2 cellular contexts compared by ENCODE assay signal in the genomic region with DNA sequence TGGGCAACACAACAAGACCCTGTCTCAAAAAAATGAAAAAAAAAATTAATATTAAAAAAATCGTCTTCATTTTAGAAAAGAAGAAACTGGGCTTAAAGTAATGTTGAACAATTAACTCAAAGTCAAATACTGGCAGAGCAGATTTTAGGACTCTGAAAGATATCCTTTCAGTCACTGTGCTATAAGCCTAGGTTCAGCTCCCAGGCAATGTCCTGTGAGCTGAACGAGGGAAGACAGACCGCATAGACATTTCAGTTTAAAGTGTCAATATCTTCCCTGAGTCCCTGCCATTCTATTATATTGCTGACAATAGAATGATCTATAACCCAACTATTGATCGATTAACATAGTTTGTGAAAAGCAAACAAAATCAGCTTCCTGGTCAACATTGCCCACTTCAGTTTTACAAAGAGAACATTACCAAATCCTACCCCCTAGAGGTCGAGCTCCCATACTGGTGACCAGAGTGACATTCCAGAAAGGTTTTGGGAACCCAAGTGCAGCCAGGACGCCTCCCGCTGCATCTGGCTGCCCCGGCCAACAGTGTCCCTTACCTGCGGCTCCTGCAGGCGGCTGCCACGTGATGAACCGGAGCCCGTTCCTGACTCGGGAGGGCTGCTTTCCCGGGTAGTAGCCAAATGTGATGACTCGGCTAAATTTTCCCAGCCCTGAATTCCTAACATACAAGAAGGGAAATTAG.
A peak's percentile ranks its signal among the peaks of the same experiment; 100 is the strongest.
TF ChIP-seq lines count a peak whose summit lies in the region.

No MANE protein-coding gene starts in this region.

TF ChIP-seq in Ishikawa, 13 proteins besides CTCF, POLR2A, EP300 and RAD21:
- no peak for TF ChIP-seq CEBPB (IDR thresholded peaks at IDR 0.05)
- TF ChIP-seq, protein P1, sequence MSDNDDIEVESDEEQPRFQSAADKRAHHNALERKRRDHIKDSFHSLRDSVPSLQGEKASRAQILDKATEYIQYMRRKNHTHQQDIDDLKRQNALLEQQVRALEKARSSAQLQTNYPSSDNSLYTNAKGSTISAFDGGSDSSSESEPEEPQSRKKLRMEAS (IDR thresholded peaks at IDR 0.05), result peak; percentile 42; the same call in 1 of the 2 replicates
- TF ChIP-seq, protein P2, sequence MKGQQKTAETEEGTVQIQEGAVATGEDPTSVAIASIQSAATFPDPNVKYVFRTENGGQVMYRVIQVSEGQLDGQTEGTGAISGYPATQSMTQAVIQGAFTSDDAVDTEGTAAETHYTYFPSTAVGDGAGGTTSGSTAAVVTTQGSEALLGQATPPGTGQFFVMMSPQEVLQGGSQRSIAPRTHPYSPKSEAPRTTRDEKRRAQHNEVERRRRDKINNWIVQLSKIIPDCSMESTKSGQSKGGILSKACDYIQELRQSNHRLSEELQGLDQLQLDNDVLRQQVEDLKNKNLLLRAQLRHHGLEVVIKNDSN (IDR thresholded peaks at IDR 0.05), result peak; percentile 87

TF ChIP-seq in GM12878, 131 proteins besides CTCF, POLR2A, EP300 and RAD21:
- TF ChIP-seq KAT2A (conservative IDR thresholded peaks at IDR 0.05; ENCODE audit: control insufficient read depth, low read depth, low read length), result no peak
- no peak for TF ChIP-seq PML (IDR thresholded peaks at IDR 0.05; ENCODE audit: low read length)
- no peak for TF ChIP-seq PAX8 (IDR thresholded peaks at IDR 0.05)
- no peak for TF ChIP-seq BRCA1 (IDR thresholded peaks at IDR 0.05; ENCODE audit: low read depth, low read length)
- TF ChIP-seq, protein P3, sequence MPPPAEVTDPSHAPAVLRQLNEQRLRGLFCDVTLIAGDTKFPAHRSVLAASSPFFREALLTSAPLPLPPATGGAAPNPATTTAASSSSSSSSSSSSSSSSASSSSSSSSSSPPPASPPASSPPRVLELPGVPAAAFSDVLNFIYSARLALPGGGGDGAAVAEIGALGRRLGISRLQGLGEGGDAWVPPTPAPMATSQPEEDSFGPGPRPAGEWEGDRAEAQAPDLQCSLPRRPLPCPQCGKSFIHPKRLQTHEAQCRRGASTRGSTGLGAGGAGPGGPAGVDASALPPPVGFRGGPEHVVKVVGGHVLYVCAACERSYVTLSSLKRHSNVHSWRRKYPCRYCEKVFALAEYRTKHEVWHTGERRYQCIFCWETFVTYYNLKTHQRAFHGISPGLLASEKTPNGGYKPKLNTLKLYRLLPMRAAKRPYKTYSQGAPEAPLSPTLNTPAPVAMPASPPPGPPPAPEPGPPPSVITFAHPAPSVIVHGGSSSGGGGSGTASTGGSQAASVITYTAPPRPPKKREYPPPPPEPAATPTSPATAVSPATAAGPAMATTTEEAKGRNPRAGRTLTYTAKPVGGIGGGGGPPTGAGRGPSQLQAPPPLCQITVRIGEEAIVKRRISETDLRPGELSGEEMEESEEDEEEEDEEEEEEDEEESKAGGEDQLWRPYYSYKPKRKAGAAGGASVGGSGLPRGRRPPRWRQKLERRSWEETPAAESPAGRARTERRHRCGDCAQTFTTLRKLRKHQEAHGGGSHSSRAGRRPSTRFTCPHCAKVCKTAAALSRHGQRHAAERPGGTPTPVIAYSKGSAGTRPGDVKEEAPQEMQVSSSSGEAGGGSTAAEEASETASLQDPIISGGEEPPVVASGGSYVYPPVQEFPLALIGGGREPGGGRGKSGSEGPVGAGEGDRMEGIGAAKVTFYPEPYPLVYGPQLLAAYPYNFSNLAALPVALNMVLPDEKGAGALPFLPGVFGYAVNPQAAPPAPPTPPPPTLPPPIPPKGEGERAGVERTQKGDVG (CRISPR knock-in tag; IDR thresholded peaks at IDR 0.05), result no peak
